1 cellular context compared by ENCODE assay signal in genomic region chr6:137810554-137811120, GRCh38.
TF ChIP-seq lines count a peak whose summit lies in the region.

No MANE protein-coding gene starts in this region.

TF ChIP-seq in HepG2, 621 proteins besides CTCF, POLR2A, EP300 and RAD21 (continued from another document and continues in another):
- TF ChIP-seq ZNF660 (CRISPR knock-in tag; IDR thresholded peaks at IDR 0.05; ENCODE audit: borderline replicate concordance, low read depth) (no peak), MIER2 (CRISPR knock-in tag; IDR thresholded peaks at IDR 0.05) (no peak), DMAP1 (CRISPR knock-in tag; IDR thresholded peaks at IDR 0.05) (no peak), JARID2 (CRISPR knock-in tag; IDR thresholded peaks at IDR 0.05; ENCODE audit: insufficient replicate concordance) (no peak), SIX1 (CRISPR knock-in tag; IDR thresholded peaks at IDR 0.05; ENCODE audit: borderline replicate concordance) (no peak), PHF8 (CRISPR knock-in tag; IDR thresholded peaks at IDR 0.05) (0 out of 2 replicates have a peak, but pooled peaks have one; percentile 15), ZNF607 (CRISPR knock-in tag; IDR thresholded peaks at IDR 0.05; ENCODE audit: borderline replicate concordance) (no peak), HINFP (CRISPR knock-in tag; IDR thresholded peaks at IDR 0.05; ENCODE audit: low read depth) (no peak), MAZ (IDR thresholded peaks at IDR 0.05; ENCODE audit: borderline replicate concordance, low read depth, low read length) (no peak), MAZ (CRISPR knock-in tag; IDR thresholded peaks at IDR 0.05; ENCODE audit: low read depth) (no peak), ZNF160 (CRISPR knock-in tag; IDR thresholded peaks at IDR 0.05) (no peak), THAP11 (CRISPR knock-in tag; IDR thresholded peaks at IDR 0.05) (no peak), ZNF572 (CRISPR knock-in tag; IDR thresholded peaks at IDR 0.05) (no peak), ZNF883 (CRISPR knock-in tag; IDR thresholded peaks at IDR 0.05; ENCODE audit: not compliant biosample characterization) (no peak), ZNF362 (CRISPR knock-in tag; IDR thresholded peaks at IDR 0.05; ENCODE audit: borderline replicate concordance) (no peak), SNRNP70 (IDR thresholded peaks at IDR 0.05; ENCODE audit: low read depth, low read length) (no peak), NKX3-1 (CRISPR knock-in tag; IDR thresholded peaks at IDR 0.05) (no peak), GTF3A (CRISPR knock-in tag; conservative IDR thresholded peaks at IDR 0.05) (no peak), ZKSCAN8 (CRISPR knock-in tag; IDR thresholded peaks at IDR 0.05; ENCODE audit: borderline replicate concordance) (no peak), CHD2 (IDR thresholded peaks at IDR 0.05; ENCODE audit: low read depth, low read length) (no peak), MBNL3 (CRISPR knock-in tag; conservative IDR thresholded peaks at IDR 0.05) (no peak), ZNF850 (CRISPR knock-in tag; conservative IDR thresholded peaks at IDR 0.05) (no peak), HNRNPLL (IDR thresholded peaks at IDR 0.05; ENCODE audit: low read depth, low read length, poor library complexity, severe bottlenecking) (no peak), ZBTB49 (CRISPR knock-in tag; IDR thresholded peaks at IDR 0.05; ENCODE audit: borderline replicate concordance) (no peak), ELF3 (CRISPR knock-in tag; IDR thresholded peaks at IDR 0.05) (peak; percentile 78), MTERF4 (CRISPR knock-in tag; IDR thresholded peaks at IDR 0.05) (0 out of 2 replicates have a peak, but pooled peaks have one; percentile 43), ZNF652 (CRISPR knock-in tag; IDR thresholded peaks at IDR 0.05; ENCODE audit: borderline replicate concordance, low read depth) (no peak), ATF2 (CRISPR knock-in tag; IDR thresholded peaks at IDR 0.05) (no peak), ZNF619 (CRISPR knock-in tag; IDR thresholded peaks at IDR 0.05) (no peak), ZNF101 (CRISPR knock-in tag; IDR thresholded peaks at IDR 0.05; ENCODE audit: borderline replicate concordance, low read depth) (no peak), KMT2B (CRISPR knock-in tag; IDR thresholded peaks at IDR 0.05) (no peak), ZNF281 (CRISPR knock-in tag; IDR thresholded peaks at IDR 0.05; ENCODE audit: borderline replicate concordance) (no peak), ZNF563 (CRISPR knock-in tag; IDR thresholded peaks at IDR 0.05) (no peak), ZNF644 (CRISPR knock-in tag; IDR thresholded peaks at IDR 0.05; ENCODE audit: low read depth) (peak; percentile 89), ZNF44 (CRISPR knock-in tag; IDR thresholded peaks at IDR 0.05) (0 out of 2 replicates have a peak, but pooled peaks have one; percentile 62), MYPOP (CRISPR knock-in tag; IDR thresholded peaks at IDR 0.05) (no peak), ZC3H4 (CRISPR knock-in tag; IDR thresholded peaks at IDR 0.05; ENCODE audit: borderline replicate concordance) (no peak), MXD4 (CRISPR knock-in tag; IDR thresholded peaks at IDR 0.05) (no peak), TAF15 (IDR thresholded peaks at IDR 0.05; ENCODE audit: low read depth, low read length, poor library complexity, severe bottlenecking) (no peak), ISL2 (CRISPR knock-in tag; IDR thresholded peaks at IDR 0.05) (peak; percentile 41; the same call in 1 of the 2 replicates), PRDM10 (CRISPR knock-in tag; IDR thresholded peaks at IDR 0.05; ENCODE audit: low read depth) (no peak), NFYC (CRISPR knock-in tag; IDR thresholded peaks at IDR 0.05) (no peak; the same call in 1 of the 2 replicates), ZEB1 (IDR thresholded peaks at IDR 0.05; ENCODE audit: insufficient replicate concordance, low read depth) (peak; percentile 14), ZNF790 (CRISPR knock-in tag; IDR thresholded peaks at IDR 0.05; ENCODE audit: borderline replicate concordance) (no peak), MIXL1 (CRISPR knock-in tag; IDR thresholded peaks at IDR 0.05) (peak; percentile 67), IKZF5 (CRISPR knock-in tag; IDR thresholded peaks at IDR 0.05) (no peak), DNMT1 (CRISPR knock-in tag; IDR thresholded peaks at IDR 0.05) (no peak), ZNF598 (CRISPR knock-in tag; IDR thresholded peaks at IDR 0.05; ENCODE audit: borderline replicate concordance) (no peak), TEAD2 (CRISPR knock-in tag; IDR thresholded peaks at IDR 0.05) (no peak), ETS1 (CRISPR knock-in tag; IDR thresholded peaks at IDR 0.05) (no peak), NFE2L1 (CRISPR knock-in tag; IDR thresholded peaks at IDR 0.05; ENCODE audit: borderline replicate concordance) (no peak), ETV6 (CRISPR knock-in tag; conservative IDR thresholded peaks at IDR 0.05) (no peak), ERF (CRISPR knock-in tag; IDR thresholded peaks at IDR 0.05) (no peak), SALL1 (CRISPR knock-in tag; IDR thresholded peaks at IDR 0.05) (peak; percentile 64; the same call in 1 of the 2 replicates)
